In genomic region chrX:115362334-115363095, GRCh38 we compare ENCODE assay signal across 11 cellular contexts.
A peak's percentile ranks its signal among the peaks of the same experiment; 100 is the strongest.
DNase-seq lines count a peak whose midpoint lies in the region; FAIRE-seq and TF ChIP-seq lines count a peak whose summit lies in the region.
"Had no signal": no experiment of that assay in that cellular context is flagged by ENCODE, and none has a peak within 500 bp of the region (broad histone marks: within the 10 kb centered on the region; RNA-seq: fewer than 3 reads in every experiment).

No MANE protein-coding gene starts in this region.

- H3K36me3 Mint-ChIP-seq in glutamatergic neuron (ENCODE audit: unreplicated experiment), result no peaks in the 10 kb centered on the region
- H3K36me3 Mint-ChIP-seq: CD4-positive, CD25-positive, alpha-beta regulatory T cell had no signal

- DNase-seq in mammary epithelial cell (peak; percentile 10), breast epithelium (ENCODE audit: low spot score in 2 of 2) (no peak), RCC 7860 (ENCODE audit: low spot score) (peak; percentile 65), glutamatergic neuron (no peak), urothelium cell line (ENCODE audit: low spot score) (peak; percentile 13), COLO829 (ENCODE audit: low spot score) (no peak), GM03348 (ENCODE audit: low spot score) (no peak)
- no peak for DNase-seq in activated naive CD4-positive, alpha-beta T cell treated with Interleukin-2 at 50 U/mL for 16 hours
- DNase-seq: CD4-positive, CD25-positive, alpha-beta regulatory T cell; nephron progenitor cell; stimulated activated CD4-positive, alpha-beta T cell treated with anti-CD3 and anti-CD28 coated beads, Interleukin-2, amount 100 ng/mL, for 24 hours had no signal

- H3K36me3 ChIP-seq in mammary epithelial cell (ENCODE audit: insufficient read depth, low read length) (no peaks in the 10 kb centered on the region), breast epithelium (no peaks in the 10 kb centered on the region)

- peaks cover 4% of the 10 kb centered on the region for H3K4me1 ChIP-seq in mammary epithelial cell (ENCODE audit: insufficient read depth, low read length)
- no peaks in the 10 kb centered on the region for H3K4me1 ChIP-seq in breast epithelium

- 60% methylated on average over 15 of the region's 18 CpGs for WGBS in mammary epithelial cell (ENCODE audit: low coverage, missing lambda C conversion rate)

- no peaks in the 10 kb centered on the region for H3K27me3 Mint-ChIP-seq in glutamatergic neuron (ENCODE audit: unreplicated experiment)
- H3K27me3 Mint-ChIP-seq: CD4-positive, CD25-positive, alpha-beta regulatory T cell had no signal

- no peak overlapping the region for H3K4me2 ChIP-seq in mammary epithelial cell (ENCODE audit: insufficient read depth, low read depth, low read length)

- H3K4me1 Mint-ChIP-seq in glutamatergic neuron (ENCODE audit: low read depth, unreplicated experiment), result peaks cover 2% of the 10 kb centered on the region
- H3K4me1 Mint-ChIP-seq: CD4-positive, CD25-positive, alpha-beta regulatory T cell had no signal

- no peak for TF ChIP-seq POLR2A in breast epithelium (IDR thresholded peaks at IDR 0.05)

- in situ Hi-C loops in mammary epithelial cell (cut with MboI; ENCODE audit: low sequenced_read_pairs in 2 of 2), result no loop called here

- intact Hi-C loops in mammary epithelial cell (cut with micrococcal nuclease), result no loop called here
- intact Hi-C loops in breast epithelium (cut with DNase I; ENCODE audit: low total_unique reads), result no loop called here

- H4K20me1 ChIP-seq in mammary epithelial cell (ENCODE audit: insufficient read depth, low read length), result no peaks in the 10 kb centered on the region

- H3K27ac ChIP-seq in mammary epithelial cell (ENCODE audit: insufficient read depth, low read depth, low read length) (no peak overlapping the region), breast epithelium (no peak overlapping the region)

- FAIRE-seq in RCC 7860 (lab: Jason Lieb, UNC), result peak; percentile 82
- no peak for FAIRE-seq in urothelium cell line (lab: Jason Lieb, UNC)

- no peak overlapping the region for H3K9ac ChIP-seq in mammary epithelial cell (ENCODE audit: insufficient read depth, low read length)

- no peaks in the 10 kb centered on the region for H3K79me2 ChIP-seq in mammary epithelial cell (ENCODE audit: insufficient read depth, low read length)

- peak in 1 of 2 donors; percentile 5 for TF ChIP-seq CTCF in mammary epithelial cell (conservative IDR thresholded peaks at IDR 0.05 in 1 of 2, IDR thresholded peaks at IDR 0.05 in 1 of 2; ENCODE audit: extremely low read depth in 1 of 2, insufficient read depth in 1 of 2, low read depth in 1 of 2, low read length in 2 of 2)
- no peak for TF ChIP-seq CTCF in breast epithelium (IDR thresholded peaks at IDR 0.05)
- TF ChIP-seq CTCF in glutamatergic neuron (IDR thresholded peaks at IDR 0.05; ENCODE audit: partially characterized antibody, unreplicated experiment), result peak; percentile 35

- no TSS peak for BruUV-seq in mammary epithelial cell (replicated peaks; lab: Mats Ljungman, UMichigan)

- peak overlapping the region; percentile 22 for H3K27ac Mint-ChIP-seq in glutamatergic neuron (ENCODE audit: unreplicated experiment)
- H3K27ac Mint-ChIP-seq: CD4-positive, CD25-positive, alpha-beta regulatory T cell; nephron progenitor cell had no signal

- H3K4me3 ChIP-seq in mammary epithelial cell (replicated peaks in 1 of 3; ENCODE audit: insufficient read depth in 1 of 3, low read depth in 2 of 3, low read length in 3 of 3), result no peak overlapping the region
- H3K4me3 ChIP-seq in breast epithelium, result peak overlapping the region in 1 of 3 donors; percentile 1

- H3K27me3 ChIP-seq in mammary epithelial cell (ENCODE audit: insufficient read depth, low read length) (no peaks in the 10 kb centered on the region), breast epithelium (peaks cover 0 to 65% of the 10 kb centered on the region in 2 donors)

- peaks cover 2% of the 10 kb centered on the region for H3K9me3 Mint-ChIP-seq in glutamatergic neuron (ENCODE audit: unreplicated experiment)

- H3K4me3 Mint-ChIP-seq in glutamatergic neuron (ENCODE audit: unreplicated experiment), result no peak overlapping the region
- H3K4me3 Mint-ChIP-seq: CD4-positive, CD25-positive, alpha-beta regulatory T cell; nephron progenitor cell had no signal

- dilution Hi-C loops in mammary epithelial cell (cut with HindIII; ENCODE audit: low sequenced_read_pairs), result no loop called here

- H2AFZ ChIP-seq in mammary epithelial cell (ENCODE audit: low read depth, low read length), result no peak overlapping the region

- CTCF ChIA-PET in mammary epithelial cell (lab: Charles Lee; ENCODE audit: low non-redundant PET), result no interaction called here

- H3K9me3 ChIP-seq in mammary epithelial cell (replicated peaks; ENCODE audit: insufficient read depth, low read length) (no peaks in the 10 kb centered on the region), breast epithelium (no peaks in the 10 kb centered on the region)

Comparison
In these comparisons a context has a peak if more than half of its experiments do, and no peak if none do; other contexts are left out.
1. DNase-seq: peak in mammary epithelial cell (single experiment), RCC 7860 (single experiment) and urothelium cell line (single experiment); none in breast epithelium (0 of 2), glutamatergic neuron (single experiment), COLO829 (single experiment), activated naive CD4-positive, alpha-beta T cell treated with Interleukin-2 at 50 U/mL for 16 hours (single experiment) and GM03348 (single experiment).